9 cellular contexts compared by ENCODE assay signal in genomic region chr7:322111-322671, GRCh38. TPM values are rescaled to one million over a fixed set of nuclear protein-coding genes. Genes with fewer than 3 reads are reported as not detected.
DNase-seq lines count a peak whose midpoint lies in the region; ATAC-seq and TF ChIP-seq lines count a peak whose summit lies in the region.
"Had no signal": no experiment of that assay in that cellular context is flagged by ENCODE, and none has a peak within 500 bp of the region (broad histone marks: within the 10 kb centered on the region; RNA-seq: fewer than 3 reads in every experiment).

No MANE protein-coding gene starts in this region.

- dilution Hi-C loops in mammary epithelial cell (cut with HindIII; ENCODE audit: low sequenced_read_pairs): no loop called here

- H3K36me3 ChIP-seq in KMS-11 (ENCODE audit: insufficient read depth): no peaks in the 10 kb centered on the region
- no peaks in the 10 kb centered on the region for H3K36me3 ChIP-seq in mammary epithelial cell (ENCODE audit: insufficient read depth, low read length)
- H3K36me3 ChIP-seq in left lung: no peaks in the 10 kb centered on the region

- WGBS in mammary epithelial cell (ENCODE audit: low coverage, missing lambda C conversion rate): 47% methylated on average over 8 of the region's 45 CpGs

- H2AFZ ChIP-seq in KMS-11 (ENCODE audit: low read depth) (no peak overlapping the region), mammary epithelial cell (ENCODE audit: low read depth, low read length) (no peak overlapping the region)

- peak; percentile 60 for TF ChIP-seq CTCF in KMS-11 (conservative IDR thresholded peaks at IDR 0.05; ENCODE audit: low read depth, low read length)
- TF ChIP-seq CTCF in mammary epithelial cell (conservative IDR thresholded peaks at IDR 0.05 in 1 of 2, IDR thresholded peaks at IDR 0.05 in 1 of 2; ENCODE audit: extremely low read depth in 1 of 2, insufficient read depth in 1 of 2, low read depth in 1 of 2, low read length in 2 of 2): peak; percentile 64 to 78
- TF ChIP-seq CTCF in left lung (IDR thresholded peaks at IDR 0.05): peak; percentile 92 to 98

- H3K9me3 ChIP-seq in mammary epithelial cell (replicated peaks; ENCODE audit: insufficient read depth, low read length) (no peaks in the 10 kb centered on the region), left lung (peaks cover 0 to 3% of the 10 kb centered on the region in 2 donors)

- H4K20me1 ChIP-seq in KMS-11 (ENCODE audit: insufficient read depth) (no peaks in the 10 kb centered on the region), mammary epithelial cell (ENCODE audit: insufficient read depth, low read length) (no peaks in the 10 kb centered on the region)

- ATAC-seq in left lung: peak; percentile 84
- no peak for ATAC-seq in GM21515 (IDR thresholded peaks at IDR 0.05; ENCODE audit: unreplicated experiment)

- H3K79me2 ChIP-seq in KMS-11 (ENCODE audit: insufficient read depth, low read depth) (no peaks in the 10 kb centered on the region), mammary epithelial cell (ENCODE audit: insufficient read depth, low read length) (no peaks in the 10 kb centered on the region)

- H3K9ac ChIP-seq in KMS-11: no peak overlapping the region
- no peak overlapping the region for H3K9ac ChIP-seq in mammary epithelial cell (ENCODE audit: insufficient read depth, low read length)

- H3K4me3 ChIP-seq in KMS-11 (IDR thresholded peaks at IDR 0.05; ENCODE audit: insufficient read depth, low read depth, low read length): no peak overlapping the region
- no peak overlapping the region for H3K4me3 ChIP-seq in mammary epithelial cell (replicated peaks in 1 of 3; ENCODE audit: insufficient read depth in 1 of 3, low read depth in 2 of 3, low read length in 3 of 3)
- H3K4me3 ChIP-seq in left lung: no peak overlapping the region

- no TSS peak for BruUV-seq in mammary epithelial cell (replicated peaks; lab: Mats Ljungman, UMichigan)

- no peaks in the 10 kb centered on the region for H3K4me1 ChIP-seq in KMS-11 (ENCODE audit: low read depth, poor library complexity, severe bottlenecking)
- H3K4me1 ChIP-seq in mammary epithelial cell (ENCODE audit: insufficient read depth, low read length): no peaks in the 10 kb centered on the region
- H3K4me1 ChIP-seq in left lung: peaks cover 0 to 15% of the 10 kb centered on the region in 2 donors

- in situ Hi-C loops in mammary epithelial cell (cut with MboI; ENCODE audit: low sequenced_read_pairs in 2 of 2): loop anchor here (5.0 to 10.0 kb wide), 2 partner anchors 455 to 553 kb away; partner anchors contain the start of gene GET4 (in 1 of the 2)

- H3K27me3 ChIP-seq in KMS-11 (ENCODE audit: insufficient read depth, low read depth): peaks cover 46% of the 10 kb centered on the region
- H3K27me3 ChIP-seq in mammary epithelial cell (ENCODE audit: insufficient read depth, low read length): no peaks in the 10 kb centered on the region
- H3K27me3 ChIP-seq in left lung: peaks cover 0 to 26% of the 10 kb centered on the region in 2 donors

- H3K27ac ChIP-seq in KMS-11: no peak overlapping the region
- H3K27ac ChIP-seq in mammary epithelial cell (ENCODE audit: insufficient read depth, low read depth, low read length): no peak overlapping the region
- no peak overlapping the region for H3K27ac ChIP-seq in left lung

- H3K4me2 ChIP-seq in KMS-11 (no peak overlapping the region), mammary epithelial cell (ENCODE audit: insufficient read depth, low read depth, low read length) (no peak overlapping the region)

- intact Hi-C loops in mammary epithelial cell (cut with micrococcal nuclease) (loop anchor here (1.0 kb wide), 1 partner anchor 452 kb away; no protein-coding TSS in a partner anchor), left lung (cut with DNase I) (loop anchor here in 1 of 2 donors (5.0 to 10.0 kb wide), 2 partner anchors 313 to 450 kb away; no protein-coding TSS in a partner anchor)

- peak; percentile 18 for DNase-seq in NK-92 treated with Interleukin-12 subunit alpha and Interleukin-12 subunit beta, amount 100 ng/mL, for 24 hours (lab: John Stamatoyannopoulos, UW)
- DNase-seq in NK-92 (lab: John Stamatoyannopoulos, UW; ENCODE audit: unreplicated experiment): no peak
- DNase-seq in activated CD4-positive, CD25-positive, alpha-beta regulatory T cell (lab: John Stamatoyannopoulos, UW): peak; percentile 73 to 89 (median 84)
- DNase-seq in mammary epithelial cell: peak; percentile 48
- DNase-seq in left lung: peak; percentile 68 to 96
- peak; percentile 86 for DNase-seq in stimulated activated CD4-positive, alpha-beta T cell treated with anti-CD3 and anti-CD28 coated beads, Interleukin-4, amount 100 ng/mL, for 24 hours

- CTCF ChIA-PET in mammary epithelial cell (lab: Charles Lee; ENCODE audit: low non-redundant PET): interaction anchor here (0.6 kb wide), 1 partner anchor 420 kb away, joined by 3 read pairs; no protein-coding TSS in a partner anchor

RNA-seq across cellular contexts. Expression of gene FOXL3, which starts 32.2 kb away (rescaled TPM):
- total RNA-seq in mammary epithelial cell: not detected
- polyA plus RNA-seq in mammary epithelial cell: not detected
- polyA minus RNA-seq in mammary epithelial cell: not detected
- not detected for total RNA-seq in left lung
- total RNA-seq: renal cortical epithelial cell had no signal
